Comparison of ENCODE assay signal across 7 cellular contexts in genomic region chr10:57707300-57707658, GRCh38.
"Had no signal": no experiment of that assay in that cellular context is flagged by ENCODE, and none has a peak within 500 bp of the region (broad histone marks: within the 10 kb centered on the region; RNA-seq: fewer than 3 reads in every experiment).

No MANE protein-coding gene starts in this region.

- H3K27me3 Mint-ChIP-seq: IgD-negative memory B cell had no signal

- H3K36me3 Mint-ChIP-seq: IgD-negative memory B cell had no signal

- H3K9me3 ChIP-seq: HAP-1 had no signal

- H3K4me3 ChIP-seq: HAP-1 had no signal

- H3K4me3 Mint-ChIP-seq: IgD-negative memory B cell had no signal

- H3K4me1 Mint-ChIP-seq: IgD-negative memory B cell had no signal

- DNase-seq: GOT3, Kasumi-1, KBM-7 had no signal

- H3K36me3 ChIP-seq: HAP-1 had no signal

- ATAC-seq: HCT116, HepG2 had no signal

- H3K27ac Mint-ChIP-seq: IgD-negative memory B cell had no signal
